ENCODE assay signal across 1 cellular context in the genomic region with DNA sequence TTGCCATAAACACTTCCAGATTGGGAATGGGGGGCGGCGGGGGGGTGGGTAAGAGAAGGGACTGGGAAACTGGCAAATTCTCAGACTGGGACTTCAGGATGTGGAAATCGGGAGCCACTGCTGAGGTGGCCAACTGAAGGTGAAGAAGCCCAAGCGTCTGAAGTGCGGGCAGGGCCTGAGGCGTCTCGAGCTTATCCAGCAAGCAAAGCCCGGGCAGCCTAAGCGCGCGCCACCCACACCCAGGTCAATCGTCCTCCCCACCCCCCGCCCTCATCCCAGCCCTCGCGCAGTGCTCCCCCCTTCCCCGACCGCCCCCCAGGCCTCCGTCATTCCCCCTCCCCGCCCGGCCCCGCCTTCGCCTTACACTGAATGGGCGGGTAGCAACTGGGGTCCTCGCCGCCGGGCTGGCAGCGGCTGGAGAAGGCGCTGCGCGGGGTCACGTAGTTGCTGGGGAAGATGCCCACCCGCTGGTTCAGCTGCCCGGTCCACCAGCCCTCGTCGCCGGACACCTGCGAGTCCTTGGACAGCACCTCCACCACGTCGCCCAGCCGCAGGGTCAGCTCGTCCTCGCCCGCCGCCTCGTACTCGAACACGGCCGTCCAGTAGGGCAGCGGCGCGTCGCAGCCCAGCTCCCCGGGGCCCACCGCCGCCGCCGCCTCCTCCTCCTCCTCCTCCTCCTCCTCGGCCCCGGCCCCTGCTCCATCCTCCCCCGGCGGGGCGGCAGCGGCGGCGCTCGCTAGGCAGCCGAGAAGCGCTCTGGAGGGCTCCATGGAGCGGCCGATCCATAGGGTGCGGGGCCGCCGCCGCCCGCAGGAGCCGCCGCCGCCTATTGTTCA.
TF ChIP-seq lines count a peak whose summit lies in the region.

No MANE protein-coding gene starts in this region.

TF ChIP-seq in HepG2, 621 proteins besides CTCF, POLR2A, EP300 and RAD21 (continued from another document and continues in another):
- TF ChIP-seq, protein P1, sequence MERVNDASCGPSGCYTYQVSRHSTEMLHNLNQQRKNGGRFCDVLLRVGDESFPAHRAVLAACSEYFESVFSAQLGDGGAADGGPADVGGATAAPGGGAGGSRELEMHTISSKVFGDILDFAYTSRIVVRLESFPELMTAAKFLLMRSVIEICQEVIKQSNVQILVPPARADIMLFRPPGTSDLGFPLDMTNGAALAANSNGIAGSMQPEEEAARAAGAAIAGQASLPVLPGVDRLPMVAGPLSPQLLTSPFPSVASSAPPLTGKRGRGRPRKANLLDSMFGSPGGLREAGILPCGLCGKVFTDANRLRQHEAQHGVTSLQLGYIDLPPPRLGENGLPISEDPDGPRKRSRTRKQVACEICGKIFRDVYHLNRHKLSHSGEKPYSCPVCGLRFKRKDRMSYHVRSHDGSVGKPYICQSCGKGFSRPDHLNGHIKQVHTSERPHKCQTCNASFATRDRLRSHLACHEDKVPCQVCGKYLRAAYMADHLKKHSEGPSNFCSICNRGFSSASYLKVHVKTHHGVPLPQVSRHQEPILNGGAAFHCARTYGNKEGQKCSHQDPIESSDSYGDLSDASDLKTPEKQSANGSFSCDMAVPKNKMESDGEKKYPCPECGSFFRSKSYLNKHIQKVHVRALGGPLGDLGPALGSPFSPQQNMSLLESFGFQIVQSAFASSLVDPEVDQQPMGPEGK (CRISPR knock-in tag; IDR thresholded peaks at IDR 0.05) = peak; percentile 84
- peak; percentile 4; the same call in 1 of the 2 replicates for TF ChIP-seq ZNF331 (CRISPR knock-in tag; IDR thresholded peaks at IDR 0.05)
- no peak for TF ChIP-seq ZNF567 (CRISPR knock-in tag; IDR thresholded peaks at IDR 0.05; ENCODE audit: borderline replicate concordance)
- TF ChIP-seq SIN3A (IDR thresholded peaks at IDR 0.05; ENCODE audit: borderline replicate concordance, low read depth, low read length) = peak; percentile 57; the same call in 1 of the 2 replicates
- no peak for TF ChIP-seq NR1H2 (CRISPR knock-in tag; IDR thresholded peaks at IDR 0.05; ENCODE audit: borderline replicate concordance, low read depth)
- TF ChIP-seq SALL1 (CRISPR knock-in tag; IDR thresholded peaks at IDR 0.05) = 0 out of 2 replicates have a peak, but pooled peaks have one; percentile 3
- no peak for TF ChIP-seq THAP9 (CRISPR knock-in tag; IDR thresholded peaks at IDR 0.05; ENCODE audit: borderline replicate concordance)
- TF ChIP-seq HMGXB4 (CRISPR knock-in tag; IDR thresholded peaks at IDR 0.05; ENCODE audit: borderline replicate concordance in 1 of 2, low read depth in 1 of 2) = peak in 1 of 2 experiments; percentile 16; a peak in 1 of 4 replicates
- no peak for TF ChIP-seq U2AF2 (IDR thresholded peaks at IDR 0.05; ENCODE audit: low read depth, low read length)
- no peak for TF ChIP-seq MIER3 (CRISPR knock-in tag; IDR thresholded peaks at IDR 0.05; ENCODE audit: borderline replicate concordance)
- peak; percentile 36; the same call in 1 of the 2 replicates for TF ChIP-seq ZNF142 (CRISPR knock-in tag; IDR thresholded peaks at IDR 0.05)
- 0 out of 2 replicates have a peak, but pooled peaks have one; percentile 6 for TF ChIP-seq KMT2A (CRISPR knock-in tag; IDR thresholded peaks at IDR 0.05)
- no peak for TF ChIP-seq ZBTB38 (CRISPR knock-in tag; IDR thresholded peaks at IDR 0.05)
- TF ChIP-seq, protein P2, sequence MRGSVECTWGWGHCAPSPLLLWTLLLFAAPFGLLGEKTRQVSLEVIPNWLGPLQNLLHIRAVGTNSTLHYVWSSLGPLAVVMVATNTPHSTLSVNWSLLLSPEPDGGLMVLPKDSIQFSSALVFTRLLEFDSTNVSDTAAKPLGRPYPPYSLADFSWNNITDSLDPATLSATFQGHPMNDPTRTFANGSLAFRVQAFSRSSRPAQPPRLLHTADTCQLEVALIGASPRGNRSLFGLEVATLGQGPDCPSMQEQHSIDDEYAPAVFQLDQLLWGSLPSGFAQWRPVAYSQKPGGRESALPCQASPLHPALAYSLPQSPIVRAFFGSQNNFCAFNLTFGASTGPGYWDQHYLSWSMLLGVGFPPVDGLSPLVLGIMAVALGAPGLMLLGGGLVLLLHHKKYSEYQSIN (CRISPR knock-in tag; IDR thresholded peaks at IDR 0.05; ENCODE audit: borderline replicate concordance) = no peak
- TF ChIP-seq HNRNPK (IDR thresholded peaks at IDR 0.05; ENCODE audit: low read depth, low read length, poor library complexity, severe bottlenecking) = peak; percentile 46
- peak; percentile 16 for TF ChIP-seq ZNF883 (CRISPR knock-in tag; IDR thresholded peaks at IDR 0.05; ENCODE audit: not compliant biosample characterization)
- no peak for TF ChIP-seq ZNF484 (CRISPR knock-in tag; IDR thresholded peaks at IDR 0.05; ENCODE audit: borderline replicate concordance, low read depth)
- TF ChIP-seq ISX (CRISPR knock-in tag; conservative IDR thresholded peaks at IDR 0.05) = no peak
- TF ChIP-seq ZNF33A (CRISPR knock-in tag; IDR thresholded peaks at IDR 0.05; ENCODE audit: borderline replicate concordance) = no peak
- TF ChIP-seq DNMT1 (CRISPR knock-in tag; IDR thresholded peaks at IDR 0.05) = no peak
- 0 out of 2 replicates have a peak, but pooled peaks have one; percentile 18 for TF ChIP-seq CENPT (CRISPR knock-in tag; IDR thresholded peaks at IDR 0.05; ENCODE audit: low read depth)
- TF ChIP-seq, protein P3, sequence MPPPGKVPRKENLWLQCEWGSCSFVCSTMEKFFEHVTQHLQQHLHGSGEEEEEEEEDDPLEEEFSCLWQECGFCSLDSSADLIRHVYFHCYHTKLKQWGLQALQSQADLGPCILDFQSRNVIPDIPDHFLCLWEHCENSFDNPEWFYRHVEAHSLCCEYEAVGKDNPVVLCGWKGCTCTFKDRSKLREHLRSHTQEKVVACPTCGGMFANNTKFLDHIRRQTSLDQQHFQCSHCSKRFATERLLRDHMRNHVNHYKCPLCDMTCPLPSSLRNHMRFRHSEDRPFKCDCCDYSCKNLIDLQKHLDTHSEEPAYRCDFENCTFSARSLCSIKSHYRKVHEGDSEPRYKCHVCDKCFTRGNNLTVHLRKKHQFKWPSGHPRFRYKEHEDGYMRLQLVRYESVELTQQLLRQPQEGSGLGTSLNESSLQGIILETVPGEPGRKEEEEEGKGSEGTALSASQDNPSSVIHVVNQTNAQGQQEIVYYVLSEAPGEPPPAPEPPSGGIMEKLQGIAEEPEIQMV (CRISPR knock-in tag; IDR thresholded peaks at IDR 0.05; ENCODE audit: low read depth) = 0 out of 2 replicates have a peak, but pooled peaks have one; percentile 4
- no peak for TF ChIP-seq SRSF4 (IDR thresholded peaks at IDR 0.05; ENCODE audit: low read depth, low read length, poor library complexity, severe bottlenecking)
- TF ChIP-seq ZNF839 (CRISPR knock-in tag; IDR thresholded peaks at IDR 0.05; ENCODE audit: borderline replicate concordance) = peak; percentile 42; the same call in 1 of the 2 replicates
- 0 out of 2 replicates have a peak, but pooled peaks have one; percentile 4 for TF ChIP-seq EEA1 (CRISPR knock-in tag; IDR thresholded peaks at IDR 0.05; ENCODE audit: borderline replicate concordance)
- no peak for TF ChIP-seq LCORL (IDR thresholded peaks at IDR 0.05)
- TF ChIP-seq LCORL (CRISPR knock-in tag; IDR thresholded peaks at IDR 0.05) = 0 out of 2 replicates have a peak, but pooled peaks have one; percentile 20
- 0 out of 2 replicates have a peak, but pooled peaks have one; percentile 72 for TF ChIP-seq FOXC1 (CRISPR knock-in tag; IDR thresholded peaks at IDR 0.05; ENCODE audit: borderline replicate concordance)
- TF ChIP-seq ZNF704 (CRISPR knock-in tag; IDR thresholded peaks at IDR 0.05; ENCODE audit: borderline replicate concordance) = 0 out of 2 replicates have a peak, but pooled peaks have one; percentile 23
- TF ChIP-seq ZNF496 (CRISPR knock-in tag; IDR thresholded peaks at IDR 0.05; ENCODE audit: insufficient replicate concordance) = no peak
- TF ChIP-seq ZNF350 (CRISPR knock-in tag; IDR thresholded peaks at IDR 0.05; ENCODE audit: borderline replicate concordance, low read depth) = 0 out of 2 replicates have a peak, but pooled peaks have one; percentile 21
- 0 out of 2 replicates have a peak, but pooled peaks have one; percentile 47 for TF ChIP-seq ZNF232 (CRISPR knock-in tag; IDR thresholded peaks at IDR 0.05; ENCODE audit: borderline replicate concordance)
- TF ChIP-seq ZNF292 (CRISPR knock-in tag; IDR thresholded peaks at IDR 0.05; ENCODE audit: borderline replicate concordance, low read depth) = no peak
- TF ChIP-seq ZSCAN21 (CRISPR knock-in tag; IDR thresholded peaks at IDR 0.05; ENCODE audit: borderline replicate concordance) = 0 out of 2 replicates have a peak, but pooled peaks have one; percentile 27
- TF ChIP-seq, protein P4, sequence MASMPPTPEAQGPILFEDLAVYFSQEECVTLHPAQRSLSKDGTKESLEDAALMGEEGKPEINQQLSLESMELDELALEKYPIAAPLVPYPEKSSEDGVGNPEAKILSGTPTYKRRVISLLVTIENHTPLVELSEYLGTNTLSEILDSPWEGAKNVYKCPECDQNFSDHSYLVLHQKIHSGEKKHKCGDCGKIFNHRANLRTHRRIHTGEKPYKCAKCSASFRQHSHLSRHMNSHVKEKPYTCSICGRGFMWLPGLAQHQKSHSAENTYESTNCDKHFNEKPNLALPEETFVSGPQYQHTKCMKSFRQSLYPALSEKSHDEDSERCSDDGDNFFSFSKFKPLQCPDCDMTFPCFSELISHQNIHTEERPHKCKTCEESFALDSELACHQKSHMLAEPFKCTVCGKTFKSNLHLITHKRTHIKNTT (CRISPR knock-in tag; IDR thresholded peaks at IDR 0.05) = no peak
